Comparison of ENCODE assay signal across 1 cellular context in genomic region chr6:125213936-125214335, GRCh38.
TF ChIP-seq lines count a peak whose summit lies in the region.

No MANE protein-coding gene starts in this region.

TF ChIP-seq in A549, 52 proteins besides CTCF, POLR2A, EP300 and RAD21 (continued from another document):
- TF ChIP-seq REST (IDR thresholded peaks at IDR 0.05), result no peak
- TF ChIP-seq PBX3 (IDR thresholded peaks at IDR 0.05), result no peak
- no peak for TF ChIP-seq ATOH8 (CRISPR knock-in tag; IDR thresholded peaks at IDR 0.05; ENCODE audit: low read depth)
- TF ChIP-seq HDAC2 (IDR thresholded peaks at IDR 0.05), result no peak
- TF ChIP-seq ZFP36 (IDR thresholded peaks at IDR 0.05; ENCODE audit: borderline replicate concordance, partially characterized antibody), result no peak
- no peak for TF ChIP-seq USF2 (IDR thresholded peaks at IDR 0.05)
- TF ChIP-seq GATA3 (IDR thresholded peaks at IDR 0.05; ENCODE audit: borderline replicate concordance), result no peak
- TF ChIP-seq SMC3 (IDR thresholded peaks at IDR 0.05), result no peak
- no peak for TF ChIP-seq MYC (IDR thresholded peaks at IDR 0.05; ENCODE audit: borderline replicate concordance, low read length)
